In the genomic region with DNA sequence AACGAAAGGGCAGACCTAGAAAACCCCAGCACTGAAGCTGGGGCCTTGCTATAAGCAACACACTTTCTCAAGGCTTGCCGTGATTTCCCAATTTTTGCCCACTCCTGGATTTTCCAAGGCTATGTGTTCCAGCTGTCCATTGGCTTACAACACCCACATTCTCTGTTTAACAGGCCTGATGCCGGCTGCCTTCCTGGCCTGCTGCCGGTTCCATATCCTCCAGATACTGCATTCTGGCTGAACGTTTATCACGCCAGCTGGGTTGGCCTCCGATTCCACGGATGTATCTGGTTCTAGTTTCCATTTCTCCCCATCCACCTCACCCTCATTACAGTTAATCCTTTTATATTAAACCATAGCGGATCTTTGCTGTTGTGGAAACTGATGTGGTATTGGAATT, we compare ENCODE assay signal across 11 cellular contexts. TPM values are rescaled to one million over a fixed set of nuclear protein-coding genes. Genes with fewer than 3 reads are reported as not detected.
A peak's percentile ranks its signal among the peaks of the same experiment; 100 is the strongest.
DNase-seq lines count a peak whose midpoint lies in the region; ATAC-seq, FAIRE-seq and TF ChIP-seq lines count a peak whose summit lies in the region.
"Had no signal": no experiment of that assay in that cellular context is flagged by ENCODE, and none has a peak within 500 bp of the region (broad histone marks: within the 10 kb centered on the region; RNA-seq: fewer than 3 reads in every experiment).

No MANE protein-coding gene starts in this region.

- 66 to 84% (median 82%) methylated on average over 9 of the region's 9 CpGs for WGBS in small intestine, 3 donors

- FAIRE-seq in small intestine (lab: Jason Lieb, UNC), result no peak

- H3K9ac ChIP-seq in adipocyte (ENCODE audit: low read length), result peak overlapping the region; percentile 75

- H3K9me3 ChIP-seq in adipocyte (ENCODE audit: control insufficient read depth, low read length) (no peaks in the 10 kb centered on the region), right atrium auricular region (no peaks in the 10 kb centered on the region), small intestine (ENCODE audit: control insufficient read depth, low read depth) (no peaks in the 10 kb centered on the region)

- H3K4me1 ChIP-seq in adipocyte (ENCODE audit: control insufficient read depth, insufficient read depth, low read length) (peaks cover 51% of the 10 kb centered on the region), right atrium auricular region (peaks cover 0 to 43% of the 10 kb centered on the region in 2 donors), small intestine (ENCODE audit: control insufficient read depth in 2 of 2, insufficient read depth in 1 of 2, low read depth in 1 of 2, low read length in 1 of 2) (peaks cover 2 to 3% of the 10 kb centered on the region in 2 donors)

- ATAC-seq in HG02981 (IDR thresholded peaks at IDR 0.05; ENCODE audit: unreplicated experiment) (no peak), HG02840 (IDR thresholded peaks at IDR 0.05; ENCODE audit: low FRiP score, unreplicated experiment) (no peak)

- no peak for TF ChIP-seq CTCF in right atrium auricular region (IDR thresholded peaks at IDR 0.05)

- no peaks in the 10 kb centered on the region for H3K27me3 ChIP-seq in adipocyte (replicated peaks; ENCODE audit: control insufficient read depth, insufficient read depth, low read length)
- no peaks in the 10 kb centered on the region for H3K27me3 ChIP-seq in right atrium auricular region
- H3K27me3 ChIP-seq in small intestine (ENCODE audit: control insufficient read depth in 2 of 2, insufficient read depth in 2 of 2, low read length in 2 of 2), result no peaks in the 10 kb centered on the region

- peak; percentile 14 for DNase-seq in Daoy (ENCODE audit: low read depth)
- peak; percentile 96 for DNase-seq in adipocyte (ENCODE audit: low read depth)
- peak; percentile 78 for DNase-seq in right atrium auricular region (ENCODE audit: low spot score)
- DNase-seq in small intestine, result no peak
- no peak for DNase-seq in kidney tubule cell (ENCODE audit: low spot score)
- no peak for DNase-seq in central memory CD4-positive, alpha-beta T cell
- DNase-seq: DMS153, NCI-H226, nucleus accumbens had no signal

- H3K27ac ChIP-seq in right atrium auricular region, result peak overlapping the region; percentile 50 to 96
- peak overlapping the region; percentile 37 to 85 for H3K27ac ChIP-seq in small intestine (ENCODE audit: low read depth in 1 of 2, low read length in 1 of 2)

- H3K4me3 ChIP-seq in adipocyte (ENCODE audit: low read length) (peak overlapping the region; percentile 30), right atrium auricular region (no peak overlapping the region), small intestine (ENCODE audit: low read depth in 1 of 2, low read length in 2 of 2) (no peak overlapping the region)

- H3K36me3 ChIP-seq in adipocyte (ENCODE audit: control insufficient read depth, insufficient read depth, low read length, severe bottlenecking) (no peaks in the 10 kb centered on the region), right atrium auricular region (no peaks in the 10 kb centered on the region), small intestine (ENCODE audit: control insufficient read depth in 2 of 2, insufficient read depth in 2 of 2, low read length in 2 of 2) (no peaks in the 10 kb centered on the region)

RNA-seq across cellular contexts. Expression of gene PCNX1, which starts 1.9 kb away (rescaled TPM):
- 17.2 and 21.6 TPM in 2 replicates for total RNA-seq in Daoy (2014; rRNA removed; shearing (Covaris generic))
- total RNA-seq in right atrium auricular region, result 10 to 100 TPM; 36.4 to 39.2 TPM
- polyA plus RNA-seq in small intestine, result 1 to 10 TPM; 4.7 to 7.9 (median 5.1) TPM

Comparison
In these comparisons a context has a peak if more than half of its experiments do, and no peak if none do; other contexts are left out.
1. DNase-seq: peak in Daoy (single experiment), adipocyte (single experiment) and right atrium auricular region (single experiment); none in small intestine (single experiment), kidney tubule cell (single experiment) and central memory CD4-positive, alpha-beta T cell (single experiment).